22 cellular contexts compared by ENCODE assay signal in genomic region chr9:12652973-12653372, GRCh38. TPM values are rescaled to one million over a fixed set of nuclear protein-coding genes. Genes with fewer than 3 reads are reported as not detected.
A peak's percentile ranks its signal among the peaks of the same experiment; 100 is the strongest.
DNase-seq lines count a peak whose midpoint lies in the region; ATAC-seq, FAIRE-seq and TF ChIP-seq lines count a peak whose summit lies in the region.
"Had no signal": no experiment of that assay in that cellular context is flagged by ENCODE, and none has a peak within 500 bp of the region (broad histone marks: within the 10 kb centered on the region; RNA-seq: fewer than 3 reads in every experiment).

No MANE protein-coding gene starts in this region.

- CTCF ChIA-PET in IMR-90 (lab: Yijun Ruan, JAX) = no interaction called here
- CTCF ChIA-PET in K562 (lab: Yijun Ruan, JAX; ENCODE audit: low intra/inter-chr PET ratio) = no interaction called here

- dilution Hi-C loops in IMR-90 (cut with HindIII; ENCODE audit: low sequenced_read_pairs, unreplicated experiment) = no loop called here

- DNase-seq in NOMO-1 treated with DMSO at 0.1 percent for 48 hours (lab: John Stamatoyannopoulos, UW; ENCODE audit: unreplicated experiment) (peak; percentile 37), NOMO-1 treated with dmso at 0.1 percent for 144 hours (lab: John Stamatoyannopoulos, UW; ENCODE audit: unreplicated experiment) (no peak), IMR-90 (no peak), OCI-M1 (lab: John Stamatoyannopoulos, UW) (peak; percentile 98), K562 (ENCODE audit: extremely low read depth in 1 of 4, low spot score in 3 of 4) (no peak), progenitor cell of endocrine pancreas (ENCODE audit: low spot score, unreplicated experiment) (no peak)
- no peak for DNase-seq in stimulated activated CD4-positive, alpha-beta T cell treated with anti-CD3 and anti-CD28 coated beads, Interleukin-1b, Interleukin-23, amount 100 ng/mL, for 48 hours
- DNase-seq: 8988T; C1 segment of cervical spinal cord; Calu3; CD4-positive, alpha-beta memory T cell; COR-L47; DMS53; DMS79 treated with DMSO at 0.1 percent for 48 hours; GF-D8; H9 had no signal

- no peak overlapping the region for H4K8ac ChIP-seq in IMR-90 (ENCODE audit: low read depth in 2 of 2, low read length in 2 of 2)

- no peaks in the 10 kb centered on the region for H3K36me3 Mint-ChIP-seq in progenitor cell of endocrine pancreas (ENCODE audit: insufficient read depth)
- H3K36me3 Mint-ChIP-seq: CD4-positive, alpha-beta memory T cell had no signal

- no peak overlapping the region for H3K27ac ChIP-seq in IMR-90 (ENCODE audit: insufficient read depth, low read length)
- H3K27ac ChIP-seq in K562 (ENCODE audit: extremely low read depth, low read depth, low read length) = no peak overlapping the region

- no peak overlapping the region for H4K5ac ChIP-seq in IMR-90 (ENCODE audit: low read depth, low read length)

- H4K91ac ChIP-seq in IMR-90 (ENCODE audit: insufficient read depth, low read depth, low read length) = no peak overlapping the region

- no peak overlapping the region for H2BK5ac ChIP-seq in IMR-90 (ENCODE audit: low read depth, low read length, poor library complexity, severe bottlenecking)

- H3K4me3 Mint-ChIP-seq in progenitor cell of endocrine pancreas (ENCODE audit: low read depth) = no peak overlapping the region
- H3K4me3 Mint-ChIP-seq: GM23338, H9 had no signal

- H3K79me2 ChIP-seq in K562 (ENCODE audit: control insufficient read depth, insufficient read depth, low read length) = no peaks in the 10 kb centered on the region

- H3K27me3 Mint-ChIP-seq in progenitor cell of endocrine pancreas = no peaks in the 10 kb centered on the region
- H3K27me3 Mint-ChIP-seq: CD4-positive, alpha-beta memory T cell had no signal

- BruUV-seq in IMR-90 (replicated peaks; lab: Mats Ljungman, UMichigan) (no TSS peak), K562 (replicated peaks; lab: Mats Ljungman, UMichigan) (no TSS peak)

- no peak overlapping the region for H2AFZ ChIP-seq in IMR-90 (replicated peaks; ENCODE audit: low read length, poor library complexity)
- no peak overlapping the region for H2AFZ ChIP-seq in K562 (ENCODE audit: low read depth, low read length)
- H2AFZ ChIP-seq: GM23338 had no signal

- H3K9ac ChIP-seq in IMR-90 (ENCODE audit: low read depth, low read length) = no peak overlapping the region
- H3K9ac ChIP-seq in K562 (ENCODE audit: insufficient read depth in 1 of 2, low read depth in 2 of 2, low read length in 2 of 2) = no peak overlapping the region

- H3K4me1 ChIP-seq in IMR-90 (ENCODE audit: control insufficient read depth, insufficient read depth, low read length) (no peaks in the 10 kb centered on the region), K562 (replicated peaks in 1 of 2; ENCODE audit: control insufficient read depth in 2 of 2, insufficient read depth in 2 of 2, low read length in 2 of 2) (no peaks in the 10 kb centered on the region)

- H3K4ac ChIP-seq in IMR-90 (ENCODE audit: low read depth, low read length) = no peak overlapping the region

- no peak overlapping the region for H3K27ac Mint-ChIP-seq in progenitor cell of endocrine pancreas
- H3K27ac Mint-ChIP-seq: CD4-positive, alpha-beta memory T cell; GM23338; H9 had no signal

- H3K4me1 Mint-ChIP-seq in progenitor cell of endocrine pancreas (ENCODE audit: low read depth) = no peaks in the 10 kb centered on the region
- H3K4me1 Mint-ChIP-seq: CD4-positive, alpha-beta memory T cell; GM23338; H9 had no signal

- POLR2A ChIA-PET in IMR-90 (lab: Charles Lee; ENCODE audit: unreplicated experiment) = no interaction called here
- POLR2A ChIA-PET in K562 (lab: Yijun Ruan, JAX) = no interaction called here

- ATAC-seq in IMR-90 (ENCODE audit: low read depth) (no peak), K562 (no peak)
- ATAC-seq: GM23338, HCT116 had no signal

- H3K4me3 ChIP-seq in IMR-90 (ENCODE audit: insufficient read depth, low read depth, low read length) (no peak overlapping the region), K562 (no peak overlapping the region)
- H3K4me3 ChIP-seq: GM23338 had no signal

- TF ChIP-seq RAD21 in IMR-90 (IDR thresholded peaks at IDR 0.05; ENCODE audit: low read length) (no peak), K562 (CRISPR knock-in tag; conservative IDR thresholded peaks at IDR 0.05 in 1 of 2, IDR thresholded peaks at IDR 0.05 in 1 of 2) (no peak)

- H2AK5ac ChIP-seq in IMR-90 (ENCODE audit: low read depth, low read length) = no peak overlapping the region

- TF ChIP-seq EP300 in K562 (IDR thresholded peaks at IDR 0.05; ENCODE audit: low read length) = no peak

- H3K9me1 ChIP-seq in IMR-90 (ENCODE audit: insufficient read depth, low read length) (no peaks in the 10 kb centered on the region), K562 (ENCODE audit: control insufficient read depth, insufficient read depth, low read length) (no peaks in the 10 kb centered on the region)

- H3K9me3 ChIP-seq in IMR-90 (ENCODE audit: control insufficient read depth, insufficient read depth, low read length) (no peaks in the 10 kb centered on the region), K562 (replicated peaks; ENCODE audit: control insufficient read depth, insufficient read depth, low read depth, low read length) (no peaks in the 10 kb centered on the region)

- H3K18ac ChIP-seq in IMR-90 (ENCODE audit: low read depth, low read length) = no peak overlapping the region

- H3K27me3 ChIP-seq in IMR-90 (ENCODE audit: control insufficient read depth, insufficient read depth, low read length) (no peaks in the 10 kb centered on the region), K562 (ENCODE audit: control insufficient read depth in 2 of 2, insufficient read depth in 2 of 2, low read length in 2 of 2) (no peaks in the 10 kb centered on the region)

- H2BK20ac ChIP-seq in IMR-90 (ENCODE audit: low read depth, low read length) = no peak overlapping the region

- intact Hi-C loops in IMR-90 (cut with micrococcal nuclease) (no loop called here), K562 (cut with micrococcal nuclease) (no loop called here)

- H3K14ac ChIP-seq in IMR-90 (replicated peaks; ENCODE audit: low read depth, low read length) = no peak overlapping the region

- no peak overlapping the region for H2AK9ac ChIP-seq in IMR-90 (replicated peaks; ENCODE audit: low read depth, low read length, poor library complexity)

- H2BK120ac ChIP-seq in IMR-90 (ENCODE audit: low read depth, low read length) = no peak overlapping the region

- no peak overlapping the region for H3K56ac ChIP-seq in IMR-90 (ENCODE audit: extremely low read depth, insufficient read depth, low read length)

- WGBS in IMR-90 (ENCODE audit: extremely low coverage in 2 of 2, insufficient read length in 1 of 2), 2 experiments = 57% methylated on average over 1 of the region's 2 CpGs; no CpG with 5 or more reads in 1 of the 2 experiments
- WGBS in K562 (ENCODE audit: insufficient coverage, low coverage, missing lambda C conversion rate) = 5% methylated on average over 2 of the region's 2 CpGs

- FAIRE-seq in K562 (lab: Jason Lieb, UNC) = no peak
- FAIRE-seq: GM12891, GM18507, GM19239 had no signal

- TF ChIP-seq POLR2A in IMR-90 (IDR thresholded peaks at IDR 0.05; ENCODE audit: low read depth, low read length) (no peak), K562 (conservative IDR thresholded peaks at IDR 0.05) (no peak)

- in situ Hi-C loops in IMR-90 (cut with MboI; ENCODE audit: low sequenced_read_pairs) = no loop called here
- in situ Hi-C loops in K562 (cut with MboI) = no loop called here

- TF ChIP-seq CTCF in IMR-90 (conservative IDR thresholded peaks at IDR 0.05; ENCODE audit: low read depth, low read length) = no peak
- no peak for TF ChIP-seq CTCF in K562 (IDR thresholded peaks at IDR 0.05 in 2 of 3, conservative IDR thresholded peaks at IDR 0.05 in 1 of 3; ENCODE audit: insufficient read depth in 2 of 3, low read depth in 1 of 3, low read length in 3 of 3)
- no peak for TF ChIP-seq CTCF in progenitor cell of endocrine pancreas (IDR thresholded peaks at IDR 0.05; ENCODE audit: unreplicated experiment)

- H3K9me3 Mint-ChIP-seq in progenitor cell of endocrine pancreas (ENCODE audit: low read depth) = no peaks in the 10 kb centered on the region
- H3K9me3 Mint-ChIP-seq: H9 had no signal

- H3K36me3 ChIP-seq in IMR-90 (ENCODE audit: control insufficient read depth, insufficient read depth, low read length) = no peaks in the 10 kb centered on the region
- no peaks in the 10 kb centered on the region for H3K36me3 ChIP-seq in K562 (ENCODE audit: control insufficient read depth, insufficient read depth, low read length)

- H3K23ac ChIP-seq in IMR-90 (ENCODE audit: low read depth, low read length) = no peak overlapping the region

- no peaks in the 10 kb centered on the region for H3K79me1 ChIP-seq in IMR-90 (ENCODE audit: low read depth in 1 of 2, low read length in 2 of 2)

- H3K4me2 ChIP-seq in IMR-90 (ENCODE audit: low read depth, low read length) (no peak overlapping the region), K562 (ENCODE audit: insufficient read depth, low read length) (no peak overlapping the region)
- H3K4me2 ChIP-seq: GM23338 had no signal

- H4K20me1 ChIP-seq in IMR-90 (ENCODE audit: insufficient read depth, low read length) = no peaks in the 10 kb centered on the region
- no peaks in the 10 kb centered on the region for H4K20me1 ChIP-seq in K562 (replicated peaks; ENCODE audit: control insufficient read depth, insufficient read depth, low read length)

- no peak overlapping the region for H2BK15ac ChIP-seq in IMR-90 (ENCODE audit: low read depth, low read length)

RNA-seq across cellular contexts. Expression of gene TYRP1, which starts 40.2 kb away (rescaled TPM):
- total RNA-seq in IMR-90 (2012; rRNA removed) = 0.83 and 0.90 TPM in 2 replicates
- 0.60 and 0.86 TPM in 2 replicates for polyA plus RNA-seq in IMR-90 (2012; rRNA removed)
- polyA plus RNA-seq in IMR-90 (2012; cell fraction: cytosol; rRNA removed) = 0.20 and 0.32 TPM in 2 replicates
- 0.13 and 0.20 TPM in 2 replicates for polyA plus RNA-seq in IMR-90 (2012; cell fraction: nucleus; rRNA removed; ENCODE audit: low replicate concordance)
- total RNA-seq in K562 (2011; cell fraction: chromatin; rRNA removed; ENCODE audit: low replicate concordance) = not detected in 2 replicates
- not detected in 2 replicates for total RNA-seq in K562 (2011; cell fraction: nucleolus; rRNA removed)
- total RNA-seq in K562 (2011; cell fraction: nucleoplasm; rRNA removed) = not detected in 2 replicates
- not detected in 2 replicates for total RNA-seq in K562 (2014; rRNA removed)
- not detected in 2 replicates for total RNA-seq in K562 (2014; rRNA removed; fragmentation: Illumina TruSeq; extraction: Trizol)
- not detected in 2 replicates for total RNA-seq in K562 (2015; rRNA removed; fragmentation: Illumina TruSeq; extraction: Trizol)
- not detected in 2 replicates for total RNA-seq in K562 (2021)
- polyA plus RNA-seq in K562 (2011; rRNA removed) = not detected in 2 replicates
- polyA plus RNA-seq in K562 (2011; cell fraction: cytosol; rRNA removed) = not detected in 2 replicates
- not detected in 2 replicates for polyA plus RNA-seq in K562 (2011; cell fraction: nucleus; rRNA removed)
- not detected in 2 replicates for polyA plus RNA-seq in K562 (2012)
- not detected in 2 replicates for polyA plus RNA-seq in K562 (2014; fragmentation: Illumina TruSeq; extraction: Trizol)
- not detected for polyA plus RNA-seq in K562 (2014; fragmentation: Nextera tagmentation; extraction: Ambion mirVana)
- polyA plus RNA-seq in K562 (2014; rRNA removed) = not detected in 2 replicates
- not detected in 2 replicates for polyA minus RNA-seq in K562 (2011; rRNA and poly(A)+ RNA removed)
- polyA minus RNA-seq in K562 (2011; cell fraction: cytosol; rRNA and poly(A)+ RNA removed) = not detected in 2 replicates
- polyA minus RNA-seq in K562 (2011; cell fraction: nucleus; rRNA and poly(A)+ RNA removed) = not detected in 2 replicates
- total RNA-seq in progenitor cell of endocrine pancreas = not detected in 2 replicates
- total RNA-seq: Calu3; CD4-positive, alpha-beta memory T cell; G401; GM23338; H9 had no signal
- polyA plus RNA-seq: CD4-positive, alpha-beta memory T cell; GM23338 had no signal

Comparison
In these comparisons a context has a peak if more than half of its experiments do, and no peak if none do; other contexts are left out.
1. DNase-seq: peak in NOMO-1 treated with DMSO at 0.1 percent for 48 hours (single experiment) and OCI-M1 (single experiment); none in NOMO-1 treated with dmso at 0.1 percent for 144 hours (single experiment), IMR-90 (single experiment), K562 (0 of 4), progenitor cell of endocrine pancreas (single experiment) and stimulated activated CD4-positive, alpha-beta T cell treated with anti-CD3 and anti-CD28 coated beads, Interleukin-1b, Interleukin-23, amount 100 ng/mL, for 48 hours (single experiment).